Comparison of ENCODE assay signal across 9 cellular contexts in genomic region chr7:150515248-150515647, GRCh38. TPM values are rescaled to one million over a fixed set of nuclear protein-coding genes. Genes with fewer than 3 reads are reported as not detected.
DNase-seq lines count a peak whose midpoint lies in the region; ATAC-seq and TF ChIP-seq lines count a peak whose summit lies in the region.
"Had no signal": no experiment of that assay in that cellular context is flagged by ENCODE, and none has a peak within 500 bp of the region (broad histone marks: within the 10 kb centered on the region; RNA-seq: fewer than 3 reads in every experiment).

No MANE protein-coding gene starts in this region.

- peak overlapping the region; percentile 96 to 100 for H3K4me3 Mint-ChIP-seq in stimulated activated naive CD8-positive, alpha-beta T cell treated with anti-CD3 and anti-CD28 coated beads, Interleukin-15, amount 100 ng/mL, for 72 hours
- no peak overlapping the region for H3K4me3 Mint-ChIP-seq in H9

- no peak overlapping the region for H4K5ac ChIP-seq in H9 (ENCODE audit: insufficient read length, low read depth, low read length)

- H3K27me3 ChIP-seq in esophagus (ENCODE audit: control insufficient read depth in 1 of 2, insufficient read depth in 2 of 2, low read length in 2 of 2), result no peaks in the 10 kb centered on the region
- H3K27me3 ChIP-seq in H9 (ENCODE audit: insufficient read depth, low read length), result no peaks in the 10 kb centered on the region; the same call in 1 of the 2 replicates

- peak overlapping the region in 1 of 2 donors; percentile 65 for H3K27ac ChIP-seq in esophagus (ENCODE audit: low read depth in 2 of 2, low read length in 1 of 2)
- H3K27ac ChIP-seq in H9 (ENCODE audit: insufficient read length, low read depth, low read length), result no peak overlapping the region
- H3K27ac ChIP-seq: SK-N-MC had no signal

- H2AFZ ChIP-seq in H9 (ENCODE audit: low read length), result no peak overlapping the region

- H3K27ac Mint-ChIP-seq in stimulated activated naive CD8-positive, alpha-beta T cell treated with anti-CD3 and anti-CD28 coated beads, Interleukin-15, amount 100 ng/mL, for 72 hours, result peak overlapping the region; percentile 93 to 98
- H3K27ac Mint-ChIP-seq in H9, result no peak overlapping the region

- H3K23ac ChIP-seq in H9 (ENCODE audit: insufficient read length, low read depth, low read length), result no peak overlapping the region

- ATAC-seq in GM19035 (IDR thresholded peaks at IDR 0.05; ENCODE audit: unreplicated experiment), result peak; percentile 27
- ATAC-seq in HG03097 (IDR thresholded peaks at IDR 0.05; ENCODE audit: low FRiP score, unreplicated experiment), result peak; percentile 14
- ATAC-seq in stimulated activated naive CD8-positive, alpha-beta T cell treated with anti-CD3 and anti-CD28 coated beads, Interleukin-15, amount 100 ng/mL, for 72 hours, result peak; percentile 37

- H3K18ac ChIP-seq in H9 (ENCODE audit: insufficient read length, low read depth, low read length), result no peak overlapping the region

- peaks cover 54% of the 10 kb centered on the region for H3K4me1 Mint-ChIP-seq in stimulated activated naive CD8-positive, alpha-beta T cell treated with anti-CD3 and anti-CD28 coated beads, Interleukin-15, amount 100 ng/mL, for 72 hours
- H3K4me1 Mint-ChIP-seq in H9, result 0 out of 4 replicates have a peak, but pooled peaks cover 0 to 3% of the 10 kb centered on the region in 2 experiments

- peak overlapping the region; percentile 40 to 45 for H3K4me3 ChIP-seq in esophagus (ENCODE audit: low read depth in 1 of 2, low read length in 2 of 2)
- H3K4me3 ChIP-seq: SK-N-MC had no signal

- no peaks in the 10 kb centered on the region for H3K79me2 ChIP-seq in H9 (ENCODE audit: insufficient read depth, low read length)

- 59 to 61% methylated on average over 4 of the region's 4 CpGs for WGBS in esophagus, 2 donors
- no CpG with 5 or more reads among the region's 4 CpGs for WGBS in H9 (ENCODE audit: extremely low coverage, insufficient read length, low lambda C conversion rate)

- no peaks in the 10 kb centered on the region for H3K9me3 ChIP-seq in esophagus (ENCODE audit: control insufficient read depth in 2 of 2, insufficient read depth in 1 of 2, low read depth in 1 of 2, low read length in 1 of 2)
- H3K9me3 ChIP-seq in H9 (ENCODE audit: control insufficient read depth, low read depth, low read length), result no peaks in the 10 kb centered on the region

- no peak for TF ChIP-seq CTCF in H9 (conservative IDR thresholded peaks at IDR 0.05)

- peaks cover 9 to 12% of the 10 kb centered on the region in 2 donors for H3K9me3 Mint-ChIP-seq in stimulated activated naive CD8-positive, alpha-beta T cell treated with anti-CD3 and anti-CD28 coated beads, Interleukin-15, amount 100 ng/mL, for 72 hours
- H3K9me3 Mint-ChIP-seq in H9, result no peaks in the 10 kb centered on the region

- no peak overlapping the region for H3K56ac ChIP-seq in H9 (ENCODE audit: insufficient read length, low read depth, low read length)

- no peak overlapping the region for H2BK20ac ChIP-seq in H9 (ENCODE audit: low read depth, low read length, poor library complexity, severe bottlenecking)

- H3K36me3 ChIP-seq in esophagus (ENCODE audit: control insufficient read depth in 2 of 2, insufficient read depth in 2 of 2, low read length in 1 of 2), result no peaks in the 10 kb centered on the region

- H4K91ac ChIP-seq in H9 (ENCODE audit: insufficient read length, low read depth, low read length), result no peak overlapping the region

- H3K14ac ChIP-seq in H9 (ENCODE audit: insufficient read depth, low read length), result no peak overlapping the region

- no peaks in the 10 kb centered on the region for H3K4me1 ChIP-seq in esophagus (ENCODE audit: control insufficient read depth in 2 of 2, insufficient read depth in 2 of 2, low read length in 1 of 2)
- H3K4me1 ChIP-seq in H9 (ENCODE audit: insufficient read depth, low read length), result no peaks in the 10 kb centered on the region

- no peak overlapping the region for H3K4ac ChIP-seq in H9 (ENCODE audit: low read depth, low read length)

- H3K27me3 Mint-ChIP-seq in stimulated activated naive CD8-positive, alpha-beta T cell treated with anti-CD3 and anti-CD28 coated beads, Interleukin-15, amount 100 ng/mL, for 72 hours, result no peaks in the 10 kb centered on the region
- peaks cover 50% of the 10 kb centered on the region for H3K27me3 Mint-ChIP-seq in H9 (ENCODE audit: low read depth)

- no peak overlapping the region for H2AK5ac ChIP-seq in H9 (ENCODE audit: insufficient read length, low read length)

- H3K79me1 ChIP-seq in H9 (ENCODE audit: insufficient read depth, low read depth, low read length, poor library complexity, severe bottlenecking), result no peaks in the 10 kb centered on the region

- no peaks in the 10 kb centered on the region for H3K23me2 ChIP-seq in H9 (ENCODE audit: insufficient read length, low read depth, low read length, poor library complexity, severe bottlenecking)

- no peaks in the 10 kb centered on the region for H4K20me1 ChIP-seq in H9 (ENCODE audit: control insufficient read depth, insufficient read depth, insufficient read length)

- no peak overlapping the region for H2BK15ac ChIP-seq in H9 (ENCODE audit: low read depth, low read length)

- H3K9ac ChIP-seq in H9 (ENCODE audit: extremely low read depth, insufficient read length, low read length), result no peak overlapping the region

- H4K8ac ChIP-seq in H9 (replicated peaks; ENCODE audit: insufficient read length, low read depth, low read length), result no peak overlapping the region

- no peak overlapping the region for H3K4me2 ChIP-seq in H9 (ENCODE audit: insufficient read depth, insufficient read length, low read length)

- H3K36me3 Mint-ChIP-seq in H9 (ENCODE audit: insufficient read depth in 1 of 3, low read depth in 3 of 3), result no peaks in the 10 kb centered on the region

- H3T11ph ChIP-seq in H9 (ENCODE audit: low read length), result no peak overlapping the region

- no peak overlapping the region for H2BK12ac ChIP-seq in H9 (ENCODE audit: insufficient read length, low read depth, low read length)

- no peak overlapping the region for H2BK120ac ChIP-seq in H9 (ENCODE audit: low read depth, low read length, poor library complexity, severe bottlenecking)

- no peak overlapping the region for H2BK5ac ChIP-seq in H9 (ENCODE audit: insufficient read length, low read length)

- peak in 1 of 2 donors; percentile 22 for DNase-seq in stimulated activated naive CD8-positive, alpha-beta T cell treated with anti-CD3 and anti-CD28 coated beads, Interleukin-15, amount 100 ng/mL, for 72 hours
- no peak for DNase-seq in H9
- DNase-seq in stimulated activated CD4-positive, alpha-beta T cell treated with anti-CD3 and anti-CD28 coated beads, Interleukin-4, amount 100 ng/mL, for 24 hours, result no peak
- no peak for DNase-seq in NCI-H748 (lab: John Stamatoyannopoulos, UW; ENCODE audit: unreplicated experiment)
- DNase-seq: NCI-H1436 had no signal

RNA-seq across cellular contexts. Expression of gene GIMAP7, which starts 0.6 kb away (rescaled TPM):
- 10 to 100 TPM in 1 of 2 donors, 1 to 10 TPM in 1; 8.0 to 10.1 TPM for polyA plus RNA-seq in esophagus
- total RNA-seq in H9 (2021), result not detected in 2 replicates

RNA-seq across cellular contexts. Expression of gene GIMAP4, which starts 51.9 kb away (rescaled TPM):
- polyA plus RNA-seq in esophagus, result 1 to 10 TPM; 4.6 to 5.3 TPM
- total RNA-seq in H9 (2021), result not detected in 2 replicates

Comparison
In these comparisons a context has a peak if more than half of its experiments do, and no peak if none do; other contexts are left out.
1. H3K27ac Mint-ChIP-seq: peak in stimulated activated naive CD8-positive, alpha-beta T cell treated with anti-CD3 and anti-CD28 coated beads, Interleukin-15, amount 100 ng/mL, for 72 hours (2 of 2); none in H9 (0 of 3).
2. H3K4me3 Mint-ChIP-seq: peak in stimulated activated naive CD8-positive, alpha-beta T cell treated with anti-CD3 and anti-CD28 coated beads, Interleukin-15, amount 100 ng/mL, for 72 hours (2 of 2); none in H9 (0 of 2).
3. Peak in every context shown above with its lines, with median percentiles within 50 percentile points of each other: ATAC-seq.